Comparison of ENCODE assay signal across 30 cellular contexts in the genomic region with DNA sequence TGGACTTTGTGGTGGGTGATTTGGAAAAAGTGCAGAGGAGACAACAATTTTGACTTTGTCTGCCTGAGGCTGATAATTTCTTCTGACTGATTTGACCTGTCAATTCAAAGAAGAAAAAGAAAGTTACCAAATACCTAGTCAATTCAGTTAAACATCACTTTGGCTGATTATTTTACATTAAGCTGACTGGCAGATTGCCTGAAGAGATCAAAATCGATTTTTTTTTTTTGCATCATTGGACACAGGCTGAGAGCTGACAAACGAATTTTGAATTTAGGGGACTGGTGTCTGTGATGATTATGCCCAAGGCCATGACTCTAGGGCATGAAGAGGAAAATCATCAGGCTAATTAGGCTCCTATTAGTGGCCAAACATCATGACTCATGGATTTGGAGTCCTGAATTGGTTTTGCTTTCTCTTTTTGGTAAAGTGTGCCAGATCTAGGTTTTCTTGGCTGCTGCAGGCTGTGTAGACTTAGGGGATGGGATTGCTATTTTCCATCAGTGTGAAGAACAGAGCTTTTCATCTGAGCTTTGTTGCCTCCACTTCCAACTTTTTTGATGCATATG.
A peak's percentile ranks its signal among the peaks of the same experiment; 100 is the strongest.
DNase-seq lines count a peak whose midpoint lies in the region; ATAC-seq and TF ChIP-seq lines count a peak whose summit lies in the region.
"Had no signal": no experiment of that assay in that cellular context is flagged by ENCODE, and none has a peak within 500 bp of the region (broad histone marks: within the 10 kb centered on the region; RNA-seq: fewer than 3 reads in every experiment).

No MANE protein-coding gene starts in this region.

- DNase-seq in BE2C (peak; percentile 72), GM23338 (ENCODE audit: low spot score) (no peak), NCI-H446 (lab: John Stamatoyannopoulos, UW) (peak; percentile 2 to 51), suprapubic skin (ENCODE audit: low spot score in 2 of 2) (no peak), nucleus accumbens (lab: John Stamatoyannopoulos, UW) (no peak)
- DNase-seq in stimulated activated CD4-positive, alpha-beta T cell treated with anti-CD3 and anti-CD28 coated beads, Interleukin-4, amount 100 ng/mL, for 24 hours, result no peak
- DNase-seq: activated CD4-positive, alpha-beta T cell treated with anti-CD3 and anti-CD28 coated beads, Interleukin-2, amount 50 U/mL, for 1 hour; activated CD4-positive, CD25-positive, alpha-beta regulatory T cell; activated effector memory CD4-positive, alpha-beta T cell treated with anti-CD3 and anti-CD28 coated beads, Interleukin-2, amount 50 U/mL, for 16 hours; activated naive CD8-positive, alpha-beta T cell treated with anti-CD3 and anti-CD28 coated beads for 36 hours; activated T-cell treated with anti-CD3 and anti-CD28 coated beads, Interleukin-2, amount 50 U/mL, for 1 hour; effector memory CD4-positive, alpha-beta T cell; glutamatergic neuron; left lung; NCI-H1694 treated with DMSO at 0.1 percent for 48 hours; NCI-H69; stimulated activated CD4-positive, alpha-beta T cell treated with anti-CD3 and anti-CD28 coated beads, Interleukin-15, amount 100 ng/mL, for 24 hours; T-helper 17 cell; trophoblast cell had no signal

- H4K20me1 ChIP-seq in GM23338 (replicated peaks; ENCODE audit: insufficient read depth), result no peaks in the 10 kb centered on the region
- H4K20me1 ChIP-seq: BLaER1 had no signal

- H3K4me1 Mint-ChIP-seq in GM23338, result no peaks in the 10 kb centered on the region
- H3K4me1 Mint-ChIP-seq: activated naive CD8-positive, alpha-beta T cell treated with anti-CD3 and anti-CD28 coated beads for 36 hours; IgD-negative memory B cell; memory B cell; stimulated activated memory B cell treated with anti-CD40 and anti-IgM and Interleukin-4, amounts not matched to agents 10 μg/mL and 1 μg/mL and 100 μg/mL, for 72 hours; T-helper 17 cell had no signal

- 0 out of 2 replicates have a peak overlapping the region, but pooled peaks have one; percentile 43 for H2AFZ ChIP-seq in GM23338

- H3K4me1 ChIP-seq in BE2C, result peaks cover 20% of the 10 kb centered on the region; the same call in 1 of the 2 replicates
- H3K4me1 ChIP-seq in GM23338 (ENCODE audit: insufficient read depth), result no peaks in the 10 kb centered on the region
- no peaks in the 10 kb centered on the region for H3K4me1 ChIP-seq in suprapubic skin
- H3K4me1 ChIP-seq: ascending aorta, BLaER1, left lung had no signal

- no peak overlapping the region for H3K4me3 ChIP-seq in BE2C (ENCODE audit: low read depth, low read length)
- no peak overlapping the region for H3K4me3 ChIP-seq in GM23338
- H3K4me3 ChIP-seq in suprapubic skin, result no peak overlapping the region
- H3K4me3 ChIP-seq: ascending aorta, BLaER1, coronary artery, left lung, SK-N-MC had no signal

- H3K36me3 ChIP-seq in BE2C (no peaks in the 10 kb centered on the region), GM23338 (ENCODE audit: insufficient read depth) (no peaks in the 10 kb centered on the region), suprapubic skin (no peaks in the 10 kb centered on the region)
- H3K36me3 ChIP-seq: ascending aorta, BLaER1, left lung had no signal

- H3K27ac ChIP-seq in GM23338 (ENCODE audit: low read depth), result no peak overlapping the region
- H3K27ac ChIP-seq in suprapubic skin, result no peak overlapping the region
- H3K27ac ChIP-seq: ascending aorta, BLaER1, coronary artery, epithelial cell of prostate, left lung, SK-N-MC had no signal

- H3K4me3 Mint-ChIP-seq in GM23338, result no peak overlapping the region
- H3K4me3 Mint-ChIP-seq: activated naive CD8-positive, alpha-beta T cell treated with anti-CD3 and anti-CD28 coated beads for 36 hours; IgD-negative memory B cell; memory B cell; nephron; stimulated activated memory B cell treated with anti-CD40 and anti-IgM and Interleukin-4, amounts not matched to agents 10 μg/mL and 1 μg/mL and 100 μg/mL, for 72 hours; T-helper 17 cell had no signal

- no peaks in the 10 kb centered on the region for H3F3A ChIP-seq in GM23338 (replicated peaks; ENCODE audit: low read depth)

- no peak for TF ChIP-seq EP300 in suprapubic skin (IDR thresholded peaks at IDR 0.05)

- H3K36me3 Mint-ChIP-seq in GM23338 (ENCODE audit: low read depth), result no peaks in the 10 kb centered on the region
- H3K36me3 Mint-ChIP-seq: activated naive CD8-positive, alpha-beta T cell treated with anti-CD3 and anti-CD28 coated beads for 36 hours; IgD-negative memory B cell; memory B cell; stimulated activated memory B cell treated with anti-CD40 and anti-IgM and Interleukin-4, amounts not matched to agents 10 μg/mL and 1 μg/mL and 100 μg/mL, for 72 hours had no signal

- peaks cover 13% of the 10 kb centered on the region for H3K9me2 ChIP-seq in GM23338 (ENCODE audit: insufficient read depth)

- TF ChIP-seq POLR2A in suprapubic skin (IDR thresholded peaks at IDR 0.05), result no peak

- TF ChIP-seq CTCF in BE2C (IDR thresholded peaks at IDR 0.05; ENCODE audit: low read depth, low read length) (no peak), GM23338 (conservative IDR thresholded peaks at IDR 0.05; ENCODE audit: low read depth in 2 of 2) (no peak), suprapubic skin (IDR thresholded peaks at IDR 0.05) (no peak)

- no peak overlapping the region for H3K27ac Mint-ChIP-seq in GM23338
- H3K27ac Mint-ChIP-seq: activated naive CD8-positive, alpha-beta T cell treated with anti-CD3 and anti-CD28 coated beads for 36 hours; IgD-negative memory B cell; memory B cell; stimulated activated memory B cell treated with anti-CD40 and anti-IgM and Interleukin-4, amounts not matched to agents 10 μg/mL and 1 μg/mL and 100 μg/mL, for 72 hours; T-helper 17 cell had no signal

- H3K9me3 Mint-ChIP-seq in GM23338, result peaks cover 3% of the 10 kb centered on the region; the same call in 2 of the 3 replicates
- H3K9me3 Mint-ChIP-seq: activated naive CD8-positive, alpha-beta T cell treated with anti-CD3 and anti-CD28 coated beads for 36 hours; nephron had no signal

- WGBS in suprapubic skin, result 31% methylated on average over 2 of the region's 2 CpGs

- H3K27me3 ChIP-seq in BE2C (no peaks in the 10 kb centered on the region), GM23338 (ENCODE audit: insufficient read depth) (no peaks in the 10 kb centered on the region), suprapubic skin (no peaks in the 10 kb centered on the region)
- H3K27me3 ChIP-seq: ascending aorta, BLaER1, left lung had no signal

- no peak overlapping the region for H3K4me2 ChIP-seq in GM23338
- H3K4me2 ChIP-seq: BLaER1 had no signal

- H3K9me3 ChIP-seq in BE2C (no peaks in the 10 kb centered on the region), suprapubic skin (no peaks in the 10 kb centered on the region)
- H3K9me3 ChIP-seq: ascending aorta, BLaER1 had no signal

- H3K79me2 ChIP-seq in GM23338 (replicated peaks; ENCODE audit: insufficient read depth), result no peaks in the 10 kb centered on the region

- no peaks in the 10 kb centered on the region for H3K27me3 Mint-ChIP-seq in GM23338 (ENCODE audit: insufficient read depth, low read depth, poor library complexity)
- H3K27me3 Mint-ChIP-seq: activated naive CD8-positive, alpha-beta T cell treated with anti-CD3 and anti-CD28 coated beads for 36 hours; IgD-negative memory B cell; memory B cell; stimulated activated memory B cell treated with anti-CD40 and anti-IgM and Interleukin-4, amounts not matched to agents 10 μg/mL and 1 μg/mL and 100 μg/mL, for 72 hours; T-helper 17 cell had no signal

- ATAC-seq in GM23338 (no peak), SK-N-SH treated with all-trans-retinoic acid at 6 μM for 48 hours (no peak; the same call in 2 of the 3 replicates), GM21786 (IDR thresholded peaks at IDR 0.05; ENCODE audit: unreplicated experiment) (no peak)
- ATAC-seq: left lung; stimulated activated memory B cell treated with anti-CD40 and anti-IgM and Interleukin-4, amounts not matched to agents 10 μg/mL and 1 μg/mL and 100 μg/mL, for 72 hours; T-helper 17 cell had no signal

TF ChIP-seq in GM23338, 12 proteins besides CTCF, POLR2A, EP300 and RAD21 (continues in another document):
- TF ChIP-seq POLR2AphosphoS5 (IDR thresholded peaks at IDR 0.05; ENCODE audit: low read depth) (no peak), STAT1 (IDR thresholded peaks at IDR 0.05; ENCODE audit: unreplicated experiment) (no peak), ZNF331 (CRISPR knock-in tag; IDR thresholded peaks at IDR 0.05; ENCODE audit: low read depth) (no peak), EZH2phosphoT487 (IDR thresholded peaks at IDR 0.05; ENCODE audit: unreplicated experiment) (no peak)

TF ChIP-seq in SK-N-SH treated with all-trans-retinoic acid at 6 μM for 48 hours, 23 proteins besides CTCF, POLR2A, EP300 and RAD21:
- TF ChIP-seq TOX (CRISPR knock-in tag; IDR thresholded peaks at IDR 0.05; ENCODE audit: borderline replicate concordance), result no peak
- peak; percentile 48 for TF ChIP-seq ISL1 (CRISPR knock-in tag; IDR thresholded peaks at IDR 0.05)
TF ChIP-seq in SK-N-SH treated with all-trans-retinoic acid at 6 μM for 48 hours: peak in this region for 1.

Comparison
In these comparisons a context has a peak if more than half of its experiments do, and no peak if none do; other contexts are left out.
1. DNase-seq: peak in BE2C (single experiment) and NCI-H446 (2 of 2); none in GM23338 (single experiment), stimulated activated CD4-positive, alpha-beta T cell treated with anti-CD3 and anti-CD28 coated beads, Interleukin-4, amount 100 ng/mL, for 24 hours (single experiment), suprapubic skin (0 of 2) and nucleus accumbens (0 of 56).